ENCODE assay signal across 5 cellular contexts in genomic region chrX:102214988-102215387, GRCh38. TPM values are rescaled to one million over a fixed set of nuclear protein-coding genes. Genes with fewer than 3 reads are reported as not detected.
"Had no signal": no experiment of that assay in that cellular context is flagged by ENCODE, and none has a peak within 500 bp of the region (broad histone marks: within the 10 kb centered on the region; RNA-seq: fewer than 3 reads in every experiment).

TSS of gene TCP11X1 (plus strand) at chrX:102215301.

RNA-seq across cellular contexts. Expression of gene TCP11X1, which starts in this region (rescaled TPM):
- total RNA-seq: HepG2, HT-29, IMR-90, K562 had no signal
- polyA plus RNA-seq: HepG2, IgD-negative memory B cell, IMR-90, K562 had no signal
